ENCODE assay signal across 15 cellular contexts in genomic region chr13:110279684-110280083, GRCh38. TPM values are rescaled to one million over a fixed set of nuclear protein-coding genes. Genes with fewer than 3 reads are reported as not detected.
A peak's percentile ranks its signal among the peaks of the same experiment; 100 is the strongest.
DNase-seq lines count a peak whose midpoint lies in the region; ATAC-seq and TF ChIP-seq lines count a peak whose summit lies in the region.
"Had no signal": no experiment of that assay in that cellular context is flagged by ENCODE, and none has a peak within 500 bp of the region (broad histone marks: within the 10 kb centered on the region; RNA-seq: fewer than 3 reads in every experiment).

No MANE protein-coding gene starts in this region.

- H3K27ac ChIP-seq in left ventricle myocardium inferior (replicated peaks) = peak overlapping the region; percentile 57
- no peak overlapping the region for H3K27ac ChIP-seq in fibroblast of lung (ENCODE audit: insufficient read depth, low read length)
- peak overlapping the region; percentile 46 to 66 (median 54) for H3K27ac ChIP-seq in transverse colon
- H3K27ac ChIP-seq: BLaER1 treated with 17β-estradiol and CSF1 and Interleukin-3, amounts not matched to agents 10 nM and 100 nM had no signal

- no peak for TF ChIP-seq EP300 in transverse colon (IDR thresholded peaks at IDR 0.05; ENCODE audit: low read depth)

- H4K20me1 ChIP-seq in fibroblast of lung (ENCODE audit: control insufficient read depth, extremely low read depth, insufficient read depth, low read length) = no peaks in the 10 kb centered on the region
- H4K20me1 ChIP-seq: BLaER1 treated with 17β-estradiol and CSF1 and Interleukin-3, amounts not matched to agents 10 nM and 100 nM had no signal

- WGBS in transverse colon (ENCODE audit: low coverage in 1 of 2), 2 donors = 75 to 86% methylated on average over 2 to 4 of the region's 4 CpGs

- DNase-seq in left ventricle myocardium inferior (no peak), left cardiac atrium (no peak), fibroblast of lung (ENCODE audit: low read depth in 2 of 2) (no peak), transverse colon (no peak), foreskin melanocyte (no peak), posterior cingulate gyrus (no peak)
- no peak for DNase-seq in activated naive CD4-positive, alpha-beta T cell (lab: John Stamatoyannopoulos, UW)
- DNase-seq: COR-L47, DMS153, MM.1S, NCI-H1105 treated with DMSO at 0.1 percent for 48 hours, NCI-H187 treated with DMSO at 0.1 percent for 48 hours, NCI-H774 had no signal

- no peaks in the 10 kb centered on the region for H3K36me3 ChIP-seq in left ventricle myocardium inferior
- H3K36me3 ChIP-seq in fibroblast of lung (ENCODE audit: control insufficient read depth, insufficient read depth, low read length) = peaks cover 3% of the 10 kb centered on the region
- H3K36me3 ChIP-seq in skeletal muscle satellite cell (ENCODE audit: insufficient read depth, low read length) = peaks cover 11% of the 10 kb centered on the region
- no peaks in the 10 kb centered on the region for H3K36me3 ChIP-seq in transverse colon
- H3K36me3 ChIP-seq: BLaER1 treated with 17β-estradiol and CSF1 and Interleukin-3, amounts not matched to agents 10 nM and 100 nM had no signal

- H3K4me3 ChIP-seq in left ventricle myocardium inferior (no peak overlapping the region), fibroblast of lung (replicated peaks in 1 of 4; ENCODE audit: control extremely low read depth in 1 of 4, insufficient read depth in 1 of 4, low read depth in 3 of 4, low read length in 4 of 4) (no peak overlapping the region), skeletal muscle satellite cell (ENCODE audit: low read length) (no peak overlapping the region), transverse colon (no peak overlapping the region)
- H3K4me3 ChIP-seq: BLaER1 treated with 17β-estradiol and CSF1 and Interleukin-3, amounts not matched to agents 10 nM and 100 nM had no signal

- no peak for TF ChIP-seq CTCF in left ventricle myocardium inferior (IDR thresholded peaks at IDR 0.05; ENCODE audit: borderline replicate concordance)
- TF ChIP-seq CTCF in fibroblast of lung (conservative IDR thresholded peaks at IDR 0.05 in 1 of 2, IDR thresholded peaks at IDR 0.05 in 1 of 2; ENCODE audit: low read depth in 1 of 2, low read length in 2 of 2) = no peak
- TF ChIP-seq CTCF in transverse colon (IDR thresholded peaks at IDR 0.05) = no peak

- ATAC-seq in left cardiac atrium = no peak

- in situ Hi-C loops in transverse colon (cut with MboI; ENCODE audit: low pct_ligation_motif_present in 1 of 4, low pct_unique_long_range_greater_than_20kb in 1 of 4, low sequenced_read_pairs in 3 of 4) = no loop called here

- intact Hi-C loops in left ventricle myocardium inferior (cut with micrococcal nuclease) = no loop called here
- intact Hi-C loops in left cardiac atrium (cut with DNase I) = no loop called here
- intact Hi-C loops in transverse colon (cut with DNase I; ENCODE audit: low total_unique reads) = no loop called here
- intact Hi-C loops in posterior cingulate gyrus (cut with DNase I) = no loop called here

- H3K9ac ChIP-seq in fibroblast of lung (ENCODE audit: insufficient read depth, low read length) = peak overlapping the region; percentile 36
- H3K9ac ChIP-seq in skeletal muscle satellite cell (ENCODE audit: low read depth, low read length) = no peak overlapping the region
- H3K9ac ChIP-seq: BLaER1 treated with 17β-estradiol and CSF1 and Interleukin-3, amounts not matched to agents 10 nM and 100 nM had no signal

- no peak for TF ChIP-seq POLR2A in transverse colon (IDR thresholded peaks at IDR 0.05)

- H3K4me1 ChIP-seq in left ventricle myocardium inferior = peaks cover 98% of the 10 kb centered on the region
- peaks cover 34% of the 10 kb centered on the region for H3K4me1 ChIP-seq in fibroblast of lung (ENCODE audit: control insufficient read depth, extremely low read depth, insufficient read depth, low read length)
- H3K4me1 ChIP-seq in skeletal muscle satellite cell (ENCODE audit: control insufficient read depth, insufficient read depth, low read length) = peaks cover 25% of the 10 kb centered on the region
- peaks cover 6 to 46% (median 17%) of the 10 kb centered on the region in 4 donors for H3K4me1 ChIP-seq in transverse colon

- no peak overlapping the region for H2AFZ ChIP-seq in fibroblast of lung (ENCODE audit: low read length)

- H3K79me2 ChIP-seq in fibroblast of lung (ENCODE audit: control insufficient read depth, insufficient read depth, low read length) = peaks cover 55% of the 10 kb centered on the region

- H3K27me3 ChIP-seq in left ventricle myocardium inferior (ENCODE audit: low read depth) = no peaks in the 10 kb centered on the region
- H3K27me3 ChIP-seq in fibroblast of lung (ENCODE audit: control insufficient read depth, insufficient read depth, low read length) = no peaks in the 10 kb centered on the region
- H3K27me3 ChIP-seq in skeletal muscle satellite cell (ENCODE audit: control insufficient read depth, insufficient read depth, low read length) = no peaks in the 10 kb centered on the region
- H3K27me3 ChIP-seq in transverse colon = no peaks in the 10 kb centered on the region
- H3K27me3 ChIP-seq: BLaER1 treated with 17β-estradiol and CSF1 and Interleukin-3, amounts not matched to agents 10 nM and 100 nM had no signal

- H3K9me3 ChIP-seq in left ventricle myocardium inferior (replicated peaks) (no peaks in the 10 kb centered on the region), fibroblast of lung (ENCODE audit: control insufficient read depth, insufficient read depth, low read depth, low read length) (no peaks in the 10 kb centered on the region), skeletal muscle satellite cell (replicated peaks; ENCODE audit: low read length) (no peaks in the 10 kb centered on the region), transverse colon (no peaks in the 10 kb centered on the region)

- H3K4me2 ChIP-seq in fibroblast of lung (ENCODE audit: extremely low read depth, insufficient read depth, low read length) = no peak overlapping the region
- peak overlapping the region; percentile 32 for H3K4me2 ChIP-seq in skeletal muscle satellite cell (ENCODE audit: low read length)
- H3K4me2 ChIP-seq: BLaER1 treated with 17β-estradiol and CSF1 and Interleukin-3, amounts not matched to agents 10 nM and 100 nM had no signal

RNA-seq across cellular contexts. Expression of gene COL4A1, which starts 27.3 kb away (rescaled TPM):
- total RNA-seq in left ventricle myocardium inferior (120 TPM), left cardiac atrium (100 to 1,000 TPM; 210 to 456 TPM), fibroblast of lung (34.0 and 57.5 TPM in 2 replicates), transverse colon (100 to 1,000 TPM in 2 of 4 donors, 10 to 100 TPM in 2; 46.4 to 180 (median 99.2) TPM)
- 18.4 and 607 TPM in 2 replicates for polyA plus RNA-seq in fibroblast of lung
- polyA plus RNA-seq in fibroblast of lung (2012) = 19.5 and 691 TPM in 2 replicates
- 30.9 and 567 TPM in 2 replicates for polyA minus RNA-seq in fibroblast of lung (ENCODE audit: low replicate concordance)
- 112 and 149 TPM in 2 replicates for total RNA-seq in skeletal muscle satellite cell (2012; rRNA removed)

RNA-seq across cellular contexts. Expression of gene COL4A2, which starts 27.4 kb away (rescaled TPM):
- total RNA-seq in left ventricle myocardium inferior (117 TPM), left cardiac atrium (100 to 1,000 TPM; 176 to 384 TPM), fibroblast of lung (93.1 and 123 TPM in 2 replicates), transverse colon (100 to 1,000 TPM in 2 of 4 donors, 10 to 100 TPM in 2; 75.1 to 322 (median 115) TPM)
- 43.8 and 463 TPM in 2 replicates for polyA plus RNA-seq in fibroblast of lung
- 52.1 and 712 TPM in 2 replicates for polyA plus RNA-seq in fibroblast of lung (2012)
- polyA minus RNA-seq in fibroblast of lung (ENCODE audit: low replicate concordance) = 56.9 and 841 TPM in 2 replicates
- total RNA-seq in skeletal muscle satellite cell (2012; rRNA removed) = 75.5 and 113 TPM in 2 replicates
